Comparison of ENCODE assay signal across 10 cellular contexts in genomic region chr6:41231246-41231645, GRCh38. TPM values are rescaled to one million over a fixed set of nuclear protein-coding genes. Genes with fewer than 3 reads are reported as not detected.
"Had no signal": no experiment of that assay in that cellular context is flagged by ENCODE, and none has a peak within 500 bp of the region (broad histone marks: within the 10 kb centered on the region; RNA-seq: fewer than 3 reads in every experiment).

No MANE protein-coding gene starts in this region.

- H3K9me3 Mint-ChIP-seq: IgD-negative memory B cell had no signal

- H3K4me2 ChIP-seq: KMS-11 had no signal

- H3K4me3 Mint-ChIP-seq: IgD-negative memory B cell had no signal

- H3K27ac ChIP-seq: HL-60, KMS-11 had no signal

- H3K27ac Mint-ChIP-seq: IgD-negative memory B cell had no signal

- ATAC-seq: HepG2, K562 had no signal

- DNase-seq: IMR-90, KBM-7, KG1 had no signal

- H3K4me3 ChIP-seq: K562 had no signal

RNA-seq across cellular contexts. Expression of gene TREML4, which starts 3.1 kb away (rescaled TPM):
- total RNA-seq: HepG2, HT-29, HT1080, IMR-90, K562 had no signal
- polyA plus RNA-seq: HepG2, IMR-90, K562 had no signal

RNA-seq across cellular contexts. Expression of gene TREML2, which starts 30.3 kb away (rescaled TPM):
- total RNA-seq: HepG2, HT1080, IMR-90 had no signal
- polyA plus RNA-seq: HepG2, IMR-90 had no signal

RNA-seq across cellular contexts. Expression of gene TREM1, which starts 55.2 kb away (rescaled TPM):
- total RNA-seq: HepG2, HT1080, IMR-90, K562 had no signal
- polyA plus RNA-seq: IMR-90, K562 had no signal
